8 cellular contexts compared by ENCODE assay signal in genomic region chr2:109129356-109129920, GRCh38. TPM values are rescaled to one million over a fixed set of nuclear protein-coding genes. Genes with fewer than 3 reads are reported as not detected.
DNase-seq lines count a peak whose midpoint lies in the region; ATAC-seq and TF ChIP-seq lines count a peak whose summit lies in the region.

No MANE protein-coding gene starts in this region.

- H3F3A ChIP-seq in PC-9 (ENCODE audit: insufficient read depth, low read depth), result peaks cover 26% of the 10 kb centered on the region

- TF ChIP-seq CTCF in PC-9 (conservative IDR thresholded peaks at IDR 0.05), result no peak
- TF ChIP-seq CTCF in cardiac fibroblast (IDR thresholded peaks at IDR 0.05; ENCODE audit: low read depth, low read length), result no peak

- peaks cover 28% of the 10 kb centered on the region for H4K20me1 ChIP-seq in PC-9 (ENCODE audit: insufficient read depth)

- H3K4me1 ChIP-seq in PC-9 (replicated peaks; ENCODE audit: insufficient read depth), result peaks cover 57% of the 10 kb centered on the region

- H3K9me3 ChIP-seq in PC-9 (ENCODE audit: insufficient read depth, low read depth), result no peaks in the 10 kb centered on the region

- H2AFZ ChIP-seq in PC-9, result peak overlapping the region; percentile 84

- peaks cover 51% of the 10 kb centered on the region for H3K79me2 ChIP-seq in PC-9 (ENCODE audit: low read depth)

- POLR2A ChIA-PET in PC-9 (lab: Charles Lee; ENCODE audit: unreplicated experiment), result no interaction called here

- BruUV-seq in PC-9 (replicated peaks; lab: Mats Ljungman, UMichigan), result no TSS peak

- DNase-seq in NCI-H1417 (lab: John Stamatoyannopoulos, UW) (peak in 2 of 3 experiments; percentile 62 to 72), NCI-H1417 treated with DMSO at 0.1 percent for 48 hours (lab: John Stamatoyannopoulos, UW) (no peak), PC-9 (peak in 1 of 2 experiments; percentile 46), cardiac fibroblast (ENCODE audit: low read depth in 2 of 2) (peak; percentile 29 to 42), left kidney (ENCODE audit: low read depth, low spot score) (peak; percentile 82)
- peak; percentile 10 to 24 for DNase-seq in stimulated activated CD8-positive, alpha-beta memory T cell treated with anti-CD3 and anti-CD28 coated beads, Interleukin-2, amount 100 ng/mL, for 48 hours (ENCODE audit: low read depth in 2 of 2)
- DNase-seq in stimulated activated naive CD4-positive, alpha-beta T cell treated with Interleukin-2 at 50 U/mL for 16 hours (lab: John Stamatoyannopoulos, UW), result no peak

- peak overlapping the region; percentile 70; the same call in 1 of the 2 replicates for H3K4me3 ChIP-seq in PC-9
- peak overlapping the region; percentile 77 to 78 for H3K4me3 ChIP-seq in cardiac fibroblast (replicated peaks in 1 of 2; ENCODE audit: low read depth in 2 of 2, low read length in 2 of 2)

- no peak overlapping the region for H3K27ac ChIP-seq in PC-9

- peak overlapping the region; percentile 74 for H3K4me2 ChIP-seq in PC-9

- H3K36me3 ChIP-seq in PC-9 (ENCODE audit: low read depth), result no peaks in the 10 kb centered on the region

- no peaks in the 10 kb centered on the region for H3K27me3 ChIP-seq in PC-9 (ENCODE audit: insufficient read depth, low read depth)

- ATAC-seq in HG03442 (IDR thresholded peaks at IDR 0.05; ENCODE audit: unreplicated experiment), result no peak

- intact Hi-C loops in PC-9 (cut with micrococcal nuclease; ENCODE audit: unreplicated experiment), result loop anchor here (2.0 to 10.0 kb wide), 6 partner anchors 111 to 608 kb away; no protein-coding TSS in a partner anchor

- H3K9me2 ChIP-seq in PC-9 (ENCODE audit: insufficient read depth), result no peaks in the 10 kb centered on the region

- CTCF ChIA-PET in PC-9 (lab: Charles Lee), result interaction anchor here (0.7 kb wide), 2 partner anchors 23 to 385 kb away, joined by 3 to 8 read pairs; no protein-coding TSS in a partner anchor

RNA-seq across cellular contexts. Expression of gene SH3RF3, which starts 0.4 kb away (rescaled TPM):
- total RNA-seq in PC-9 (2021), result 4.9 and 6.1 TPM in 2 replicates

Comparison
In these comparisons a context has a peak if more than half of its experiments do, and no peak if none do; other contexts are left out.
1. DNase-seq: peak in NCI-H1417 (2 of 3), cardiac fibroblast (2 of 2), left kidney (single experiment) and stimulated activated CD8-positive, alpha-beta memory T cell treated with anti-CD3 and anti-CD28 coated beads, Interleukin-2, amount 100 ng/mL, for 48 hours (2 of 2); none in NCI-H1417 treated with DMSO at 0.1 percent for 48 hours (single experiment) and stimulated activated naive CD4-positive, alpha-beta T cell treated with Interleukin-2 at 50 U/mL for 16 hours (single experiment).